ENCODE assay signal across 26 cellular contexts in genomic region chr5:132889501-132889900, GRCh38. TPM values are rescaled to one million over a fixed set of nuclear protein-coding genes. Genes with fewer than 3 reads are reported as not detected.
"Had no signal": no experiment of that assay in that cellular context is flagged by ENCODE, and none has a peak within 500 bp of the region (broad histone marks: within the 10 kb centered on the region; RNA-seq: fewer than 3 reads in every experiment).

No MANE protein-coding gene starts in this region.

- ATAC-seq: esophagus mucosa; gastrocnemius medialis; naive thymus-derived CD4-positive, alpha-beta T cell; stimulated activated naive CD8-positive, alpha-beta T cell treated with anti-CD3 and anti-CD28 coated beads, Interleukin-15, amount 100 ng/mL, for 72 hours; upper lobe of right lung had no signal

- H3K9me3 Mint-ChIP-seq: dendritic cell treated with granulocyte-macrophage colony-stimulating factor and Interleukin-4, amounts not matched to agents 40 ng/mL and 50 ng/mL, for 4 days; endodermal cell; naive thymus-derived CD4-positive, alpha-beta T cell; nephron; stimulated activated naive CD8-positive, alpha-beta T cell treated with anti-CD3 and anti-CD28 coated beads, Interleukin-15, amount 100 ng/mL, for 72 hours had no signal

- H3K9me3 ChIP-seq: colonic mucosa, gastrocnemius medialis, prostate gland, right atrium auricular region, suprapubic skin, transverse colon, upper lobe of right lung, uterus had no signal

- H3K4me3 ChIP-seq: colonic mucosa, gastrocnemius medialis, lung, prostate gland, right atrium auricular region, skin epidermis, suprapubic skin, transverse colon, upper lobe of right lung, uterus had no signal

- H3K4me1 ChIP-seq: colonic mucosa, gastrocnemius medialis, prostate gland, right atrium auricular region, suprapubic skin, upper lobe of right lung, uterus had no signal

- H3K27ac ChIP-seq: colonic mucosa, epithelial cell of prostate, gastrocnemius medialis, prostate gland, right atrium auricular region, skin epidermis, suprapubic skin, transverse colon, upper lobe of right lung, uterus had no signal

- H3K4me1 Mint-ChIP-seq: endodermal cell, nephron had no signal

- H3K36me3 ChIP-seq: uterus had no signal

- DNase-seq: colonic mucosa; effector CD8-positive, alpha-beta T cell; endodermal cell; foreskin fibroblast; gastrocnemius medialis; head of caudate nucleus; mesenchymal stem cell; midbrain; naive thymus-derived CD4-positive, alpha-beta T cell; nucleus accumbens; stimulated activated CD4-positive, alpha-beta T cell treated with anti-CD3 and anti-CD28 coated beads, Interleukin-15, amount 100 ng/mL, for 24 hours; stimulated activated CD4-positive, alpha-beta T cell treated with anti-CD3 and anti-CD28 coated beads, Interleukin-2, amount 100 ng/mL, for 48 hours; stimulated activated naive CD4-positive, alpha-beta T cell; stimulated activated naive CD8-positive, alpha-beta T cell treated with anti-CD3 and anti-CD28 coated beads, Interleukin-15, amount 100 ng/mL, for 72 hours; transverse colon; upper lobe of right lung; uterus had no signal

- H3K4me3 Mint-ChIP-seq: dendritic cell treated with granulocyte-macrophage colony-stimulating factor and Interleukin-4, amounts not matched to agents 40 ng/mL and 50 ng/mL, for 4 days; endodermal cell; naive thymus-derived CD4-positive, alpha-beta T cell; nephron; stimulated activated naive CD8-positive, alpha-beta T cell treated with anti-CD3 and anti-CD28 coated beads, Interleukin-15, amount 100 ng/mL, for 72 hours had no signal

- H3K27me3 ChIP-seq: colonic mucosa, gastrocnemius medialis, right atrium auricular region, suprapubic skin, transverse colon, upper lobe of right lung, uterus had no signal

- H3K27ac Mint-ChIP-seq: dendritic cell treated with granulocyte-macrophage colony-stimulating factor and Interleukin-4, amounts not matched to agents 40 ng/mL and 50 ng/mL, for 4 days; endodermal cell; nephron had no signal

- H3K27me3 Mint-ChIP-seq: dendritic cell treated with granulocyte-macrophage colony-stimulating factor and Interleukin-4, amounts not matched to agents 40 ng/mL and 50 ng/mL, for 4 days; naive thymus-derived CD4-positive, alpha-beta T cell; stimulated activated naive CD8-positive, alpha-beta T cell treated with anti-CD3 and anti-CD28 coated beads, Interleukin-15, amount 100 ng/mL, for 72 hours had no signal

RNA-seq across cellular contexts. Expression of gene SHROOM1, which starts 59.1 kb away (rescaled TPM):
- polyA plus RNA-seq: naive thymus-derived CD4-positive, alpha-beta T cell had no signal
